1 cellular context compared by ENCODE assay signal in the genomic region with DNA sequence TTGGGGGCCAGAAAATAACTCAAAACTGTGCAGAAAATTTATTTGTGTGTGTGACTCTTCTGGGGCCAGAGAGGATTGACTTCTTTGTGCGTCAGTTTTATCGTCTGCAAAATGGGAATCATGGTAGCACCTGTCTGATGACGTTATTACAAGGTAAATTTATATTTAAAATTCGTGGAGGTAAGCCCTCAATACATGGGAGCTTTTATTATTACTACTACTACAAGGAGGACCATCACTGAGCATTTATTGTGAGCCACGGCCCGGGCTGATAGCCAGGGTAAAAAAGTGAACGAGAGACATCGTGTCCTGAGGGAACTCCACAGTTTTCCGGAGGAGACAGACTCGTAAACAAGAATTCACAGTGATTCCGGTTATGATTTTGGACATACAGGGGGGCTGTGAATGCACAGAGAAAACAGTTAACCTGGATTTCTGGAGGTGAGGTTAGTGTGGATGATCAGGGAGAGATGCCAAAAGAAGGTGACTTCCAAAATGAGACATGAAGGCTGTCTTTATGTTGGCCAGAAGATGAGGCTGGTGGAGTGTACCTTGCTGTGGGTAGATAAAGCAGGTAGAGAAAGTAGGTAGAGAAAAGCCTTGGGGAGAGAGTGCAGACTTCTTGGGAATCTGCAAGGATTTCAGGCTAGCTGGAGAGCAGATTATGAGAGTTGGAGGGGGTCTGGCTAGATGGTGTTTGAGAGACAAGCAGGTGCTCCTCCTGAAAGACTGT.
TF ChIP-seq lines count a peak whose summit lies in the region.

No MANE protein-coding gene starts in this region.

TF ChIP-seq in HepG2, 621 proteins besides CTCF, POLR2A, EP300 and RAD21 (continued from another document):
- TF ChIP-seq, protein P1, sequence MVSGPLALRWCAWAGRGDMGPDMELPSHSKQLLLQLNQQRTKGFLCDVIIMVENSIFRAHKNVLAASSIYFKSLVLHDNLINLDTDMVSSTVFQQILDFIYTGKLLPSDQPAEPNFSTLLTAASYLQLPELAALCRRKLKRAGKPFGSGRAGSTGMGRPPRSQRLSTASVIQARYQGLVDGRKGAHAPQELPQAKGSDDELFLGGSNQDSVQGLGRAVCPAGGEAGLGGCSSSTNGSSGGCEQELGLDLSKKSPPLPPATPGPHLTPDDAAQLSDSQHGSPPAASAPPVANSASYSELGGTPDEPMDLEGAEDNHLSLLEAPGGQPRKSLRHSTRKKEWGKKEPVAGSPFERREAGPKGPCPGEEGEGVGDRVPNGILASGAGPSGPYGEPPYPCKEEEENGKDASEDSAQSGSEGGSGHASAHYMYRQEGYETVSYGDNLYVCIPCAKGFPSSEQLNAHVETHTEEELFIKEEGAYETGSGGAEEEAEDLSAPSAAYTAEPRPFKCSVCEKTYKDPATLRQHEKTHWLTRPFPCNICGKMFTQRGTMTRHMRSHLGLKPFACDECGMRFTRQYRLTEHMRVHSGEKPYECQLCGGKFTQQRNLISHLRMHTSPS (CRISPR knock-in tag; IDR thresholded peaks at IDR 0.05; ENCODE audit: low read depth): no peak
- TF ChIP-seq ZNF790 (CRISPR knock-in tag; IDR thresholded peaks at IDR 0.05; ENCODE audit: borderline replicate concordance) (no peak), CHD4 (IDR thresholded peaks at IDR 0.05; ENCODE audit: borderline replicate concordance, low read length) (peak; percentile 97), GZF1 (CRISPR knock-in tag; IDR thresholded peaks at IDR 0.05) (no peak), KLF13 (CRISPR knock-in tag; IDR thresholded peaks at IDR 0.05) (no peak), ZBTB21 (CRISPR knock-in tag; IDR thresholded peaks at IDR 0.05) (peak; percentile 42; the same call in 1 of the 2 replicates), ZNF430 (CRISPR knock-in tag; IDR thresholded peaks at IDR 0.05) (no peak), CBX1 (IDR thresholded peaks at IDR 0.05; ENCODE audit: low read depth) (no peak), SP4 (CRISPR knock-in tag; IDR thresholded peaks at IDR 0.05) (no peak), ZNF7 (CRISPR knock-in tag; IDR thresholded peaks at IDR 0.05) (no peak), HOXA7 (CRISPR knock-in tag; IDR thresholded peaks at IDR 0.05) (no peak), FOSL1 (CRISPR knock-in tag; IDR thresholded peaks at IDR 0.05; ENCODE audit: borderline replicate concordance) (no peak), MTA1 (CRISPR knock-in tag; IDR thresholded peaks at IDR 0.05; ENCODE audit: borderline replicate concordance) (no peak), ZNF598 (CRISPR knock-in tag; IDR thresholded peaks at IDR 0.05; ENCODE audit: borderline replicate concordance) (no peak), SSRP1 (CRISPR knock-in tag; IDR thresholded peaks at IDR 0.05) (no peak), ELF4 (CRISPR knock-in tag; IDR thresholded peaks at IDR 0.05; ENCODE audit: borderline replicate concordance) (0 out of 2 replicates have a peak, but pooled peaks have one; percentile 62), ZBTB8A (CRISPR knock-in tag; IDR thresholded peaks at IDR 0.05; ENCODE audit: borderline replicate concordance, low read depth) (no peak)
- TF ChIP-seq, protein P2, sequence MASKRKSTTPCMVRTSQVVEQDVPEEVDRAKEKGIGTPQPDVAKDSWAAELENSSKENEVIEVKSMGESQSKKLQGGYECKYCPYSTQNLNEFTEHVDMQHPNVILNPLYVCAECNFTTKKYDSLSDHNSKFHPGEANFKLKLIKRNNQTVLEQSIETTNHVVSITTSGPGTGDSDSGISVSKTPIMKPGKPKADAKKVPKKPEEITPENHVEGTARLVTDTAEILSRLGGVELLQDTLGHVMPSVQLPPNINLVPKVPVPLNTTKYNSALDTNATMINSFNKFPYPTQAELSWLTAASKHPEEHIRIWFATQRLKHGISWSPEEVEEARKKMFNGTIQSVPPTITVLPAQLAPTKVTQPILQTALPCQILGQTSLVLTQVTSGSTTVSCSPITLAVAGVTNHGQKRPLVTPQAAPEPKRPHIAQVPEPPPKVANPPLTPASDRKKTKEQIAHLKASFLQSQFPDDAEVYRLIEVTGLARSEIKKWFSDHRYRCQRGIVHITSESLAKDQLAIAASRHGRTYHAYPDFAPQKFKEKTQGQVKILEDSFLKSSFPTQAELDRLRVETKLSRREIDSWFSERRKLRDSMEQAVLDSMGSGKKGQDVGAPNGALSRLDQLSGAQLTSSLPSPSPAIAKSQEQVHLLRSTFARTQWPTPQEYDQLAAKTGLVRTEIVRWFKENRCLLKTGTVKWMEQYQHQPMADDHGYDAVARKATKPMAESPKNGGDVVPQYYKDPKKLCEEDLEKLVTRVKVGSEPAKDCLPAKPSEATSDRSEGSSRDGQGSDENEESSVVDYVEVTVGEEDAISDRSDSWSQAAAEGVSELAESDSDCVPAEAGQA (IDR thresholded peaks at IDR 0.05; ENCODE audit: low read depth): no peak
- TF ChIP-seq, protein P2 (CRISPR knock-in tag; IDR thresholded peaks at IDR 0.05; ENCODE audit: borderline replicate concordance): no peak
- TF ChIP-seq, protein P3, sequence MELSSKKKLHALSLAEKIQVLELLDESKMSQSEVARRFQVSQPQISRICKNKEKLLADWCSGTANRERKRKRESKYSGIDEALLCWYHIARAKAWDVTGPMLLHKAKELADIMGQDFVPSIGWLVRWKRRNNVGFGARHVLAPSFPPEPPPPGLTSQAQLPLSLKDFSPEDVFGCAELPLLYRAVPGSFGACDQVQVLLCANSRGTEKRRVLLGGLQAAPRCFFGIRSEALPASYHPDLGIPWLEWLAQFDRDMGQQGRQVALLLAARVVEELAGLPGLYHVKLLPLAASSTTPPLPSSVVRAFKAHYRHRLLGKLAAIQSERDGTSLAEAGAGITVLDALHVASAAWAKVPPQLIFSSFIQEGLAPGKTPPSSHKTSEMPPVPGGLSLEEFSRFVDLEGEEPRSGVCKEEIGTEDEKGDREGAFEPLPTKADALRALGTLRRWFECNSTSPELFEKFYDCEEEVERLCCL (CRISPR knock-in tag; IDR thresholded peaks at IDR 0.05; ENCODE audit: borderline replicate concordance): no peak
- TF ChIP-seq, protein P4, sequence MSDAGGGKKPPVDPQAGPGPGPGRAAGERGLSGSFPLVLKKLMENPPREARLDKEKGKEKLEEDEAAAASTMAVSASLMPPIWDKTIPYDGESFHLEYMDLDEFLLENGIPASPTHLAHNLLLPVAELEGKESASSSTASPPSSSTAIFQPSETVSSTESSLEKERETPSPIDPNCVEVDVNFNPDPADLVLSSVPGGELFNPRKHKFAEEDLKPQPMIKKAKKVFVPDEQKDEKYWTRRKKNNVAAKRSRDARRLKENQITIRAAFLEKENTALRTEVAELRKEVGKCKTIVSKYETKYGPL (CRISPR knock-in tag; IDR thresholded peaks at IDR 0.05): 0 out of 2 replicates have a peak, but pooled peaks have one; percentile 38
- TF ChIP-seq, protein P5, sequence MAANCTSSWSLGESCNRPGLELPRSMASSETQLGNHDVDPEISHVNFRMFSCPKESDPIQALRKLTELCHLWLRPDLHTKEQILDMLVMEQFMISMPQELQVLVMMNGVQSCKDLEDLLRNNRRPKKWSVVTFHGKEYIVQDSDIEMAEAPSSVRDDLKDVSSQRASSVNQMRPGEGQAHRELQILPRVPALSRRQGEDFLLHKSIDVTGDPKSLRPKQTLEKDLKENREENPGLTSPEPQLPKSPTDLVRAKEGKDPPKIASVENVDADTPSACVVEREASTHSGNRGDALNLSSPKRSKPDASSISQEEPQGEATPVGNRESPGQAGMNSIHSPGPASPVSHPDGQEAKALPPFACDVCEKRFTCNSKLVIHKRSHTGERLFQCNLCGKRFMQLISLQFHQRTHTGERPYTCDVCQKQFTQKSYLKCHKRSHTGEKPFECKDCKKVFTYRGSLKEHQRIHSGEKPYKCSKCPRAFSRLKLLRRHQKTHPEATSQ (CRISPR knock-in tag; IDR thresholded peaks at IDR 0.05; ENCODE audit: borderline replicate concordance): no peak
- TF ChIP-seq, protein P6, sequence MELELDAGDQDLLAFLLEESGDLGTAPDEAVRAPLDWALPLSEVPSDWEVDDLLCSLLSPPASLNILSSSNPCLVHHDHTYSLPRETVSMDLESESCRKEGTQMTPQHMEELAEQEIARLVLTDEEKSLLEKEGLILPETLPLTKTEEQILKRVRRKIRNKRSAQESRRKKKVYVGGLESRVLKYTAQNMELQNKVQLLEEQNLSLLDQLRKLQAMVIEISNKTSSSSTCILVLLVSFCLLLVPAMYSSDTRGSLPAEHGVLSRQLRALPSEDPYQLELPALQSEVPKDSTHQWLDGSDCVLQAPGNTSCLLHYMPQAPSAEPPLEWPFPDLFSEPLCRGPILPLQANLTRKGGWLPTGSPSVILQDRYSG (CRISPR knock-in tag; IDR thresholded peaks at IDR 0.05): no peak; the same call in 1 of the 2 replicates
TF ChIP-seq in HepG2: peak in this region for 27.
